Comparison of ENCODE assay signal across 2 cellular contexts in genomic region chr12:109475121-109475520, GRCh38.
TF ChIP-seq lines count a peak whose summit lies in the region.

No MANE protein-coding gene starts in this region.

TF ChIP-seq in SK-N-SH, 30 proteins besides CTCF, POLR2A, EP300 and RAD21 (continued from another document):
- TF ChIP-seq RFX5 (IDR thresholded peaks at IDR 0.05; ENCODE audit: low read length), result no peak
- TF ChIP-seq USF2 (IDR thresholded peaks at IDR 0.05; ENCODE audit: borderline replicate concordance, low read depth, low read length), result no peak
- TF ChIP-seq IRF3 (IDR thresholded peaks at IDR 0.05; ENCODE audit: low read depth, low read length), result no peak
- TF ChIP-seq FOSL2 (IDR thresholded peaks at IDR 0.05; ENCODE audit: borderline replicate concordance, low read depth), result no peak
- TF ChIP-seq USF1 (IDR thresholded peaks at IDR 0.05; ENCODE audit: borderline replicate concordance, low read depth), result no peak

TF ChIP-seq in SK-N-SH treated with all-trans-retinoic acid at 6 μM for 48 hours, 23 proteins besides CTCF, POLR2A, EP300 and RAD21:
- TF ChIP-seq TSHZ2 (CRISPR knock-in tag; IDR thresholded peaks at IDR 0.05), result no peak
- no peak for TF ChIP-seq TOX (CRISPR knock-in tag; IDR thresholded peaks at IDR 0.05; ENCODE audit: borderline replicate concordance)
- TF ChIP-seq TCF4 (CRISPR knock-in tag; IDR thresholded peaks at IDR 0.05; ENCODE audit: borderline replicate concordance), result no peak
- TF ChIP-seq POU6F1 (CRISPR knock-in tag; IDR thresholded peaks at IDR 0.05; ENCODE audit: borderline replicate concordance, low read depth), result no peak
- TF ChIP-seq RARB (CRISPR knock-in tag; IDR thresholded peaks at IDR 0.05), result no peak
- no peak for TF ChIP-seq CSDC2 (CRISPR knock-in tag; IDR thresholded peaks at IDR 0.05)
- TF ChIP-seq PPARA (CRISPR knock-in tag; IDR thresholded peaks at IDR 0.05; ENCODE audit: borderline replicate concordance), result no peak
- TF ChIP-seq PATZ1 (CRISPR knock-in tag; IDR thresholded peaks at IDR 0.05; ENCODE audit: borderline replicate concordance), result no peak
- no peak for TF ChIP-seq OSR1 (CRISPR knock-in tag; IDR thresholded peaks at IDR 0.05)
- no peak for TF ChIP-seq CSRNP3 (CRISPR knock-in tag; IDR thresholded peaks at IDR 0.05)
- no peak for TF ChIP-seq ZC3H10 (CRISPR knock-in tag; IDR thresholded peaks at IDR 0.05)
- TF ChIP-seq ZNF565 (CRISPR knock-in tag; conservative IDR thresholded peaks at IDR 0.05; ENCODE audit: low read depth), result no peak
